In genomic region chr15:32826685-32827084, GRCh38 we compare ENCODE assay signal across 19 cellular contexts.
"Had no signal": no experiment of that assay in that cellular context is flagged by ENCODE, and none has a peak within 500 bp of the region (broad histone marks: within the 10 kb centered on the region; RNA-seq: fewer than 3 reads in every experiment).

No MANE protein-coding gene starts in this region.

- H3K4me1 ChIP-seq: left ventricle myocardium inferior, lower lobe of right lung, right atrium auricular region, stomach, transverse colon had no signal

- H3K27ac ChIP-seq: foreskin keratinocyte, hepatocyte, left ventricle myocardium inferior, lower lobe of right lung, right atrium auricular region, sigmoid colon, stomach, thoracic aorta, transverse colon had no signal

- DNase-seq: cortex of kidney; foreskin keratinocyte; head of caudate nucleus; kidney; left cardiac atrium; left ventricle myocardium inferior; lower lobe of right lung; midbrain; occipital lobe; sigmoid colon; stimulated activated naive CD4-positive, alpha-beta T cell; stomach; substantia nigra; transverse colon had no signal

- H3K4me2 ChIP-seq: hepatocyte had no signal

- H3K36me3 ChIP-seq: left ventricle myocardium inferior, lower lobe of right lung, right atrium auricular region, sigmoid colon, stomach, thoracic aorta, transverse colon had no signal

- H2AFZ ChIP-seq: hepatocyte had no signal

- H3K27me3 ChIP-seq: foreskin keratinocyte, hepatocyte, right atrium auricular region, sigmoid colon, stomach, transverse colon had no signal

- H3K9me3 ChIP-seq: left ventricle myocardium inferior, lower lobe of right lung, right atrium auricular region, sigmoid colon, stomach, thoracic aorta, transverse colon had no signal

- ATAC-seq: foreskin keratinocyte; left cardiac atrium; lower lobe of right lung; natural killer cell treated with Interleukin-12 subunit alpha and Interleukin-12 subunit beta and Interleukin-15 and Interleukin-18, amount 100 ng/mL, for 72 hours had no signal

- H3K4me3 ChIP-seq: hepatocyte, left ventricle myocardium inferior, lower lobe of right lung, right atrium auricular region, sigmoid colon, skin epidermis, stomach, thoracic aorta, transverse colon had no signal
